8 cellular contexts compared by ENCODE assay signal in the genomic region with DNA sequence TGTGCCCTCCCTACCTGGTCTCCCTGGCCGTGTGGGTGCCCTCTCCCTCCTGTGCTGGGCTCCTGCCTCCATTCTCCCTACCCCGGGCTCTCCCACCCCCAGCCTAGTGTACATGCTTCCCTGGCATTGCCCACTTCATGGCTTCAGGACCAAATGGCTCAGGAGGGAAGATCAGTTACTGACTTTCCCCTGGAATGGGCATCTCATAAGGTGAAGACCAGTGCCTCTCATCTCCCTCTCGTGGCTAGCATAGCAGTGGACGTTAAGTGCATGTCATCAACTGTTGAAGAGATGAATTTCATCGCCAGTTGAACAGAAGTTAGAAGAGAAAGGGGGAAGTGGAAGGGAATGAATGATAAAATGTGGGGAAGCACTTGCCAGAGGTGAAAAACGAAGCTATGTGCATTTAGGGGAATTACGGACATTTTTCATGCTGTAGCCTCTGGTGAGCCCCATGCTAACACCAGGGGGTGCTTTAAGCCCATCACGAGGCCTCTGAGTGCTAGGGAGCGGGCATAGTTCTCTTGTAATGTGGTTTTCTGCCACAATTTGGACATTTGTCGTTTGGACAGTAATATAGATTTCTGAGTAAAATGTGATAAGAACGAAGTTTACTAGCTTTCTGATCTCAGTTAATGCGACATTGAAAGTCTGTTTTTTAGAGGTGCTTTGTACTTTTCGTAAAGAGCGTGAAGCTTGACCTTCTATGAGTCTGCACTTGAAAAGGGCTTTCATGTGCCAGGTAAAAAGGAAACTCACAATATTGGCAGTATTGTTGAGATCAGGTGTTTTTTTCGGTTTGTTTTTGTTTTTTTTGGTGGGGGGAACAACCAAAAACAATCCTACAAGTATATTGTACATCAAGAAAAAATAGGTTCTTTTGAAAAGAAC. TPM values are rescaled to one million over a fixed set of nuclear protein-coding genes. Genes with fewer than 3 reads are reported as not detected.
DNase-seq lines count a peak whose midpoint lies in the region; ATAC-seq and TF ChIP-seq lines count a peak whose summit lies in the region.

No MANE protein-coding gene starts in this region.

- peak; percentile 13 to 31 for DNase-seq in activated CD4-positive, alpha-beta T cell treated with anti-CD3 and anti-CD28 coated beads for 24 hours (ENCODE audit: low read depth in 2 of 2)
- DNase-seq in activated CD4-positive, alpha-beta T cell treated with anti-CD3 and anti-CD28 coated beads for 1 hour: no peak
- DNase-seq in NCI-H2029 treated with DMSO at 0.1 percent for 48 hours (lab: John Stamatoyannopoulos, UW) (peak; percentile 40), dorsolateral prefrontal cortex (peak in 6 of 10 donors; percentile 49 to 63 (median 54)), mucosa of gallbladder (ENCODE audit: low spot score) (peak; percentile 55)
- DNase-seq in stimulated activated naive CD4-positive, alpha-beta T cell treated with Interleukin-2 at 50 U/mL for 16 hours (lab: John Stamatoyannopoulos, UW): peak; percentile 18

- no peak overlapping the region for H3K4me3 ChIP-seq in dorsolateral prefrontal cortex

- ATAC-seq in activated CD4-positive, CD25-positive, alpha-beta regulatory T cell treated with anti-CD3 and anti-CD28 coated beads, Interleukin-2, amount 50 U/mL, for 24 hours: peak; percentile 79 to 82
- no peak for ATAC-seq in HG03196 (IDR thresholded peaks at IDR 0.05; ENCODE audit: unreplicated experiment)

- peak in 55 of 56 donors; percentile 33 to 83 (median 68) for TF ChIP-seq CTCF in dorsolateral prefrontal cortex (IDR thresholded peaks at IDR 0.05 in 54 of 56, conservative IDR thresholded peaks at IDR 0.05 in 2 of 56; ENCODE audit: low read depth in 1 of 56, partially characterized antibody in 56 of 56)

- no peak overlapping the region for H3K27ac ChIP-seq in dorsolateral prefrontal cortex

- intact Hi-C loops in dorsolateral prefrontal cortex (cut with DNase I): loop anchor here (2.0 to 5.0 kb wide), 2 partner anchors 414 to 417 kb away; no protein-coding TSS in a partner anchor

- H3K27me3 ChIP-seq in dorsolateral prefrontal cortex: no peaks in the 10 kb centered on the region

RNA-seq across cellular contexts. Expression of a gene that starts 50.4 kb away (rescaled TPM):
- total RNA-seq in dorsolateral prefrontal cortex (10 to 100 TPM; 17.6 to 47.3 (median 30.2) TPM), mucosa of gallbladder (25.6 TPM)

RNA-seq across cellular contexts. Expression of a gene that starts 56.0 kb away (rescaled TPM):
- total RNA-seq in dorsolateral prefrontal cortex (10 to 100 TPM; 42.1 to 85.5 (median 55.7) TPM), mucosa of gallbladder (24.9 TPM)
